ENCODE assay signal across 8 cellular contexts in genomic region chr18:46324556-46324955, GRCh38.
DNase-seq lines count a peak whose midpoint lies in the region; ATAC-seq and TF ChIP-seq lines count a peak whose summit lies in the region.

No MANE protein-coding gene starts in this region.

- peak; percentile 36 for ATAC-seq in activated naive CD8-positive, alpha-beta T cell treated with anti-CD3 and anti-CD28 coated beads, Interleukin-2, amount 10 ng/mL, durations not matched to agents 7 days and 5 days (ENCODE audit: low read depth)
- no peak for ATAC-seq in GM21619 (IDR thresholded peaks at IDR 0.05; ENCODE audit: unreplicated experiment)

- no peaks in the 10 kb centered on the region for H3K36me3 Mint-ChIP-seq in activated naive CD8-positive, alpha-beta T cell treated with anti-CD3 and anti-CD28 coated beads, Interleukin-2, amount 10 ng/mL, durations not matched to agents 7 days and 5 days
- no peaks in the 10 kb centered on the region for H3K36me3 Mint-ChIP-seq in activated naive CD8-positive, alpha-beta T cell treated with anti-CD3 and anti-CD28 coated beads for 36 hours
- no peaks in the 10 kb centered on the region for H3K36me3 Mint-ChIP-seq in neural progenitor cell

- H3K4me1 Mint-ChIP-seq in activated naive CD8-positive, alpha-beta T cell treated with anti-CD3 and anti-CD28 coated beads, Interleukin-2, amount 10 ng/mL, durations not matched to agents 7 days and 5 days = peaks cover 6% of the 10 kb centered on the region
- peaks cover 1% of the 10 kb centered on the region for H3K4me1 Mint-ChIP-seq in activated naive CD8-positive, alpha-beta T cell treated with anti-CD3 and anti-CD28 coated beads for 36 hours
- peaks cover 39% of the 10 kb centered on the region for H3K4me1 Mint-ChIP-seq in neural progenitor cell

- no peak for DNase-seq in activated naive CD8-positive, alpha-beta T cell treated with anti-CD3 and anti-CD28 coated beads, Interleukin-2, amount 10 ng/mL, durations not matched to agents 7 days and 5 days
- DNase-seq in activated naive CD8-positive, alpha-beta T cell treated with anti-CD3 and anti-CD28 coated beads for 36 hours = no peak
- DNase-seq in NCI-H524 (lab: John Stamatoyannopoulos, UW) = peak; percentile 2 to 40
- peak; percentile 88 for DNase-seq in choroid plexus epithelial cell (ENCODE audit: low read depth)
- DNase-seq in neural progenitor cell (ENCODE audit: low spot score) = no peak
- DNase-seq in activated CD4-positive, alpha-beta T cell treated with anti-CD3 and anti-CD28 coated beads, Interleukin-2, amount 50 U/mL, for 48 hours = no peak
- DNase-seq in GM10248 (ENCODE audit: extremely low spot score) = no peak

- H3K27ac Mint-ChIP-seq in activated naive CD8-positive, alpha-beta T cell treated with anti-CD3 and anti-CD28 coated beads, Interleukin-2, amount 10 ng/mL, durations not matched to agents 7 days and 5 days = no peak overlapping the region
- H3K27ac Mint-ChIP-seq in activated naive CD8-positive, alpha-beta T cell treated with anti-CD3 and anti-CD28 coated beads for 36 hours = no peak overlapping the region
- H3K27ac Mint-ChIP-seq in neural progenitor cell = peak overlapping the region; percentile 51

- H3K4me1 ChIP-seq in neural progenitor cell = peaks cover 43% of the 10 kb centered on the region

- POLR2A ChIA-PET in activated naive CD8-positive, alpha-beta T cell treated with anti-CD3 and anti-CD28 coated beads, Interleukin-2, amount 10 ng/mL, durations not matched to agents 7 days and 5 days (lab: Charles Lee) = interaction anchor here (1.4 kb wide), 1 partner anchor 9 kb away, joined by 3 read pairs; a partner anchor contains a TSS
- POLR2A ChIA-PET in GM10248 (lab: Yijun Ruan, JAX) = no interaction called here

- CTCF ChIA-PET in GM10248 (lab: Yijun Ruan, JAX) = no interaction called here

- peak overlapping the region; percentile 19 for H2AFZ ChIP-seq in neural progenitor cell (replicated peaks)

- H3K27ac ChIP-seq in neural progenitor cell = no peak overlapping the region

- peaks cover 30% of the 10 kb centered on the region for H3F3A ChIP-seq in neural progenitor cell (ENCODE audit: low read depth)

- H3K9ac ChIP-seq in neural progenitor cell = no peak overlapping the region

- H3K9me3 Mint-ChIP-seq in activated naive CD8-positive, alpha-beta T cell treated with anti-CD3 and anti-CD28 coated beads, Interleukin-2, amount 10 ng/mL, durations not matched to agents 7 days and 5 days = no peaks in the 10 kb centered on the region
- no peaks in the 10 kb centered on the region for H3K9me3 Mint-ChIP-seq in activated naive CD8-positive, alpha-beta T cell treated with anti-CD3 and anti-CD28 coated beads for 36 hours
- H3K9me3 Mint-ChIP-seq in neural progenitor cell = no peaks in the 10 kb centered on the region

- H3K4me3 ChIP-seq in choroid plexus epithelial cell (ENCODE audit: low read depth, low read length) (no peak overlapping the region), neural progenitor cell (no peak overlapping the region)

- peak overlapping the region; percentile 43 for H3K4me2 ChIP-seq in neural progenitor cell

- H3K27me3 Mint-ChIP-seq in activated naive CD8-positive, alpha-beta T cell treated with anti-CD3 and anti-CD28 coated beads, Interleukin-2, amount 10 ng/mL, durations not matched to agents 7 days and 5 days = peaks cover 9% of the 10 kb centered on the region
- no peaks in the 10 kb centered on the region for H3K27me3 Mint-ChIP-seq in activated naive CD8-positive, alpha-beta T cell treated with anti-CD3 and anti-CD28 coated beads for 36 hours
- H3K27me3 Mint-ChIP-seq in neural progenitor cell (ENCODE audit: insufficient read depth, low read depth) = peaks cover 23% of the 10 kb centered on the region

- H3K9me3 ChIP-seq in neural progenitor cell (ENCODE audit: low read depth) = no peaks in the 10 kb centered on the region

- no peaks in the 10 kb centered on the region for H3K79me2 ChIP-seq in neural progenitor cell (ENCODE audit: low read depth)

- TF ChIP-seq CTCF in choroid plexus epithelial cell (conservative IDR thresholded peaks at IDR 0.05; ENCODE audit: low read depth, low read length) (no peak), neural progenitor cell (IDR thresholded peaks at IDR 0.05) (no peak), GM10248 (IDR thresholded peaks at IDR 0.05; ENCODE audit: control extremely low read depth, extremely low read depth, low read depth, missing control alignments) (no peak)

- H4K20me1 ChIP-seq in neural progenitor cell (ENCODE audit: low read depth) = no peaks in the 10 kb centered on the region

- H3K4me3 Mint-ChIP-seq in activated naive CD8-positive, alpha-beta T cell treated with anti-CD3 and anti-CD28 coated beads, Interleukin-2, amount 10 ng/mL, durations not matched to agents 7 days and 5 days = no peak overlapping the region
- H3K4me3 Mint-ChIP-seq in activated naive CD8-positive, alpha-beta T cell treated with anti-CD3 and anti-CD28 coated beads for 36 hours = no peak overlapping the region
- H3K4me3 Mint-ChIP-seq in neural progenitor cell = peak overlapping the region; percentile 30

- H3K27me3 ChIP-seq in neural progenitor cell = no peaks in the 10 kb centered on the region

- no peaks in the 10 kb centered on the region for H3K36me3 ChIP-seq in neural progenitor cell

Comparison
In these comparisons a context has a peak if more than half of its experiments do, and no peak if none do; other contexts are left out.
1. DNase-seq: peak in NCI-H524 (2 of 2) and choroid plexus epithelial cell (single experiment); none in activated naive CD8-positive, alpha-beta T cell treated with anti-CD3 and anti-CD28 coated beads, Interleukin-2, amount 10 ng/mL, durations not matched to agents 7 days and 5 days (single experiment), activated naive CD8-positive, alpha-beta T cell treated with anti-CD3 and anti-CD28 coated beads for 36 hours (single experiment), neural progenitor cell (single experiment), activated CD4-positive, alpha-beta T cell treated with anti-CD3 and anti-CD28 coated beads, Interleukin-2, amount 50 U/mL, for 48 hours (0 of 2) and GM10248 (single experiment).